ENCODE assay signal across 7 cellular contexts in the genomic region with DNA sequence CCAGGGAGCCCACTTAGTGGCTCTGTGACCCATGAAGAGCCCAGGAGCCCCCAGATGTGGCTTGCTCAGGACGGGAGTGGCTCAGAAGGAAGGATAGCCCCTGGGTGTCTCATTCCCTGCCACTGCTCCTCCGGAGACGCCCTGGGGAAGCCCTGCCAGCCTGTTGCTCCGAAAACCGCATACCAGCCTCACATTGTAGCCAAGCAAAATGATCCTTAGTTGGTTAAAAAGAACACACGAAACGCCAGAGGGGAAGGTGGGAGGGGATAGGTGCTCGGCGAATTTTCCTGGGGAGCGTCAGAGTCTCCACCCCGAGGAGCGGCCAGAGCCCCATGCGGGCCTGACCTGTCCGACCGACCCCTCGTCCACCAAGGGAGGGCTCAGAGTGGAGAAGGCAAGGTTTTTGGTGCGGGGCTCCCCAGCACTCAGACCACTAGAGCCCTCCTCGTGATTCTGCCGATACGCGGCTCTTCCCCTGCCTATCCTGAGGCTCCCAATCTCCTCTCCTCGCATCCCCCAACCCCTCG. TPM values are rescaled to one million over a fixed set of nuclear protein-coding genes. Genes with fewer than 3 reads are reported as not detected.
A peak's percentile ranks its signal among the peaks of the same experiment; 100 is the strongest.
DNase-seq lines count a peak whose midpoint lies in the region; TF ChIP-seq lines count a peak whose summit lies in the region.

No MANE protein-coding gene starts in this region.

- H3K27me3 Mint-ChIP-seq in IgD-negative memory B cell: peaks cover 23% of the 10 kb centered on the region

- peak overlapping the region; percentile 65 to 90 for H3K9ac ChIP-seq in stomach smooth muscle (ENCODE audit: low read length in 2 of 2)

- H3K4me1 Mint-ChIP-seq in IgD-negative memory B cell: peaks cover 4 to 11% (median 7%) of the 10 kb centered on the region in 3 donors

- no peak overlapping the region for H3K27ac Mint-ChIP-seq in IgD-negative memory B cell

- TF ChIP-seq POLR2A in breast epithelium (IDR thresholded peaks at IDR 0.05) (no peak), erythroblast (IDR thresholded peaks at IDR 0.05; ENCODE audit: low read length) (no peak)

- DNase-seq in breast epithelium (ENCODE audit: low spot score in 2 of 2) (peak; percentile 47 to 61), islet precursor cell (peak; percentile 76), erythroblast (lab: John Stamatoyannopoulos, UW) (no peak), NOMO-1 (lab: John Stamatoyannopoulos, UW; ENCODE audit: unreplicated experiment in 2 of 2) (no peak)
- DNase-seq in effector CD8-positive, alpha-beta T cell (lab: John Stamatoyannopoulos, UW): no peak

- no peaks in the 10 kb centered on the region for H3K4me1 ChIP-seq in breast epithelium
- peaks cover 37% of the 10 kb centered on the region for H3K4me1 ChIP-seq in stomach smooth muscle (ENCODE audit: control insufficient read depth, insufficient read depth, low read length)

- peak overlapping the region; percentile 93 to 96 for H3K27ac ChIP-seq in breast epithelium
- H3K27ac ChIP-seq in stomach smooth muscle (ENCODE audit: low read length): peak overlapping the region; percentile 97

- H3K27me3 ChIP-seq in breast epithelium (no peaks in the 10 kb centered on the region), stomach smooth muscle (ENCODE audit: control insufficient read depth in 1 of 2, insufficient read depth in 2 of 2, low read length in 2 of 2) (no peaks in the 10 kb centered on the region)

- H3K9me3 ChIP-seq in breast epithelium (no peaks in the 10 kb centered on the region), stomach smooth muscle (ENCODE audit: control insufficient read depth in 2 of 2, low read length in 2 of 2) (no peaks in the 10 kb centered on the region)

- no peaks in the 10 kb centered on the region for H3K36me3 ChIP-seq in breast epithelium
- H3K36me3 ChIP-seq in stomach smooth muscle (ENCODE audit: control insufficient read depth in 2 of 2, insufficient read depth in 2 of 2, low read length in 2 of 2): peaks cover 10 to 17% of the 10 kb centered on the region in 2 donors

- TF ChIP-seq CTCF in breast epithelium (IDR thresholded peaks at IDR 0.05): no peak

- peak overlapping the region in 3 of 4 donors; percentile 35 to 73 (median 66) for H3K4me3 Mint-ChIP-seq in IgD-negative memory B cell

- H3K36me3 Mint-ChIP-seq in IgD-negative memory B cell: peaks cover 1% of the 10 kb centered on the region

- H3K4me3 ChIP-seq in breast epithelium (peak overlapping the region; percentile 70 to 77 (median 76)), stomach smooth muscle (ENCODE audit: low read length in 2 of 2) (peak overlapping the region; percentile 48 to 71)

- H3K9me3 Mint-ChIP-seq in IgD-negative memory B cell: no peaks in the 10 kb centered on the region

- intact Hi-C loops in breast epithelium (cut with DNase I; ENCODE audit: low total_unique reads): no loop called here

RNA-seq across cellular contexts. Expression of gene DIXDC1, which starts 39.5 kb away (rescaled TPM):
- 0.34 TPM for polyA plus RNA-seq in IgD-negative memory B cell
- total RNA-seq in breast epithelium: 10 to 100 TPM; 38.9 to 53.9 (median 45.2) TPM

RNA-seq across cellular contexts. Expression of gene DLAT, which starts 48.5 kb away (rescaled TPM):
- 27.8 TPM for polyA plus RNA-seq in IgD-negative memory B cell
- total RNA-seq in breast epithelium: 10 to 100 TPM; 26.9 to 30.9 (median 27.5) TPM

RNA-seq across cellular contexts. Expression of gene C11orf52, which starts 58.0 kb away (rescaled TPM):
- not detected for polyA plus RNA-seq in IgD-negative memory B cell
- total RNA-seq in breast epithelium: 10 to 100 TPM in 2 of 3 donors, 1 to 10 TPM in 1; 7.5 to 40.5 (median 19.0) TPM

Comparison
In these comparisons a context has a peak if more than half of its experiments do, and no peak if none do; other contexts are left out.
1. DNase-seq: peak in breast epithelium (2 of 2) and islet precursor cell (single experiment); none in erythroblast (0 of 2), effector CD8-positive, alpha-beta T cell (single experiment) and NOMO-1 (0 of 2).